8 cellular contexts compared by ENCODE assay signal in the genomic region with DNA sequence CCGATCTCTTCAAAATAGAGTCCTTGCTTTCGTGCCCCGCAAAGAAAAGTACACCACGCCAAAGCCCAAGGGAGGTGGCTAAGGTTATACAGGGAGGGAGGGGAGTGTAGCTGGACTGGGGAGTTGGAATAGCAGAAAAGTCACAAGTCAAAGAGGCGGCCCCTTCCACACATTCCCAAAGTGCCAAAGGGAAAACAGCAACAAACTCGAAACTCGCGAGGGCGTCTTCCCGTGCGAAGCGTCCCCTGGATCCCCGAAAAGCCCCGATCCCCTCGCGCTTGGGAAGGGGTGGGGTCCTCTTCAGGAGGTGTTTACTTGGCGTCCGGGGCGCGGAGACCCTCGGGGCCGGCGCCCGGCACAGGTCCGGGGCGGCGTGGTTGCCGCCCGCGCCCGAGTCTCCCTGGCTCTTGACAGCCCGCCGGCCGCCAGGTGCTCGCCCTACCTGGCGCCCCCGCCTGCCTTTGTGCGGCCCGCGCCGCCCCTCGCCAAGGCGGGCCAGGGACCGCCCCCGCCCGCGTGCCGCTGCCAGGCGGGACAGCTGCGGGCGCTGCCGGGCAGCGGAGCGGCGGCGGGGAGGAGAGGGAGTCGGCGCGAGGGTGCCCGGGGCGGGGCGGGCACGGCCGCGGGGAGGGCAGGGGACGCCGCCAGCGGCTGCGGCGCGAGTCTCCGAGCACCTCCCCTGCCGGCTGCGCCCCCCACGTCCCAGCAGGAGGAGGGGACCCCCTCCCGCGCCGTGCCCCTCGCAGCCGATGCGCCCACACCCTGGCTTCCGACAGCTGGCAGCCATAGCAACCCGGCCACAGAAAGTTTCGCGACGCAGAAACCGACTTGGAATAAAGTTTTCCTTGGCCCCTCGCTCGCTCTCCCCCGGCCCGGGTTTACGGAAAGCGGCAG. TPM values are rescaled to one million over a fixed set of nuclear protein-coding genes. Genes with fewer than 3 reads are reported as not detected.
DNase-seq lines count a peak whose midpoint lies in the region; ATAC-seq and TF ChIP-seq lines count a peak whose summit lies in the region.

No MANE protein-coding gene starts in this region.

- H3K4me1 Mint-ChIP-seq in CD4-positive, CD25-positive, alpha-beta regulatory T cell: peaks cover 5 to 21% (median 14%) of the 10 kb centered on the region in 4 donors
- H3K4me1 Mint-ChIP-seq in progenitor cell of endocrine pancreas (ENCODE audit: low read depth): peaks cover 16% of the 10 kb centered on the region

- no peaks in the 10 kb centered on the region for H3K36me3 ChIP-seq in CD4-positive, CD25-positive, alpha-beta regulatory T cell (ENCODE audit: control insufficient read depth, insufficient read depth, low read length)

- TF ChIP-seq RAD21 in Ishikawa (IDR thresholded peaks at IDR 0.05; ENCODE audit: low read depth): no peak

- H3K27me3 ChIP-seq in CD4-positive, CD25-positive, alpha-beta regulatory T cell (ENCODE audit: control insufficient read depth, insufficient read depth, low read length): peaks cover 24% of the 10 kb centered on the region

- peaks cover 0 to 2% (median 0%) of the 10 kb centered on the region in 7 donors for H3K9me3 Mint-ChIP-seq in CD4-positive, CD25-positive, alpha-beta regulatory T cell
- H3K9me3 Mint-ChIP-seq in activated naive CD4-positive, alpha-beta T cell treated with anti-CD3 and anti-CD28 coated beads, Interleukin-2, amount 50 U/mL, for 72 hours: no peaks in the 10 kb centered on the region
- no peaks in the 10 kb centered on the region for H3K9me3 Mint-ChIP-seq in progenitor cell of endocrine pancreas (ENCODE audit: low read depth)

- peak overlapping the region; percentile 68 to 93 (median 90) for H3K4me3 Mint-ChIP-seq in CD4-positive, CD25-positive, alpha-beta regulatory T cell
- H3K4me3 Mint-ChIP-seq in progenitor cell of endocrine pancreas (ENCODE audit: low read depth): peak overlapping the region; percentile 95

- peaks cover 64% of the 10 kb centered on the region for H3K27me3 Mint-ChIP-seq in CD4-positive, CD25-positive, alpha-beta regulatory T cell
- peaks cover 8% of the 10 kb centered on the region for H3K27me3 Mint-ChIP-seq in progenitor cell of endocrine pancreas

- H3K27ac Mint-ChIP-seq in CD4-positive, CD25-positive, alpha-beta regulatory T cell: peak overlapping the region in 1 of 3 donors; percentile 83
- H3K27ac Mint-ChIP-seq in activated naive CD4-positive, alpha-beta T cell treated with anti-CD3 and anti-CD28 coated beads, Interleukin-2, amount 50 U/mL, for 72 hours: peak overlapping the region in 1 of 2 donors; percentile 86
- peak overlapping the region; percentile 98 for H3K27ac Mint-ChIP-seq in progenitor cell of endocrine pancreas

- peaks cover 21% of the 10 kb centered on the region for H3K4me1 ChIP-seq in CD4-positive, CD25-positive, alpha-beta regulatory T cell (ENCODE audit: control insufficient read depth, insufficient read depth, low read length, poor library complexity, severe bottlenecking)

- intact Hi-C loops in left ventricle myocardium superior (cut with micrococcal nuclease): no loop called here

- H3K36me3 Mint-ChIP-seq in CD4-positive, CD25-positive, alpha-beta regulatory T cell: no peaks in the 10 kb centered on the region
- peaks cover 15 to 18% of the 10 kb centered on the region in 2 donors for H3K36me3 Mint-ChIP-seq in activated naive CD4-positive, alpha-beta T cell treated with anti-CD3 and anti-CD28 coated beads, Interleukin-2, amount 50 U/mL, for 72 hours
- H3K36me3 Mint-ChIP-seq in progenitor cell of endocrine pancreas (ENCODE audit: insufficient read depth): no peaks in the 10 kb centered on the region

- no peak for TF ChIP-seq CTCF in progenitor cell of endocrine pancreas (IDR thresholded peaks at IDR 0.05; ENCODE audit: unreplicated experiment)

- no peak for TF ChIP-seq EP300 in Ishikawa (IDR thresholded peaks at IDR 0.05; ENCODE audit: borderline replicate concordance)

- ATAC-seq in CD4-positive, CD25-positive, alpha-beta regulatory T cell (ENCODE audit: low read depth in 2 of 2): peak; percentile 25 to 35
- peak; percentile 23 for ATAC-seq in GM19372 (IDR thresholded peaks at IDR 0.05; ENCODE audit: low read depth, unreplicated experiment)
- ATAC-seq in activated naive CD4-positive, alpha-beta T cell treated with anti-CD3 and anti-CD28 coated beads, Interleukin-2, amount 50 U/mL, for 72 hours: peak; percentile 38 to 42
- peak; percentile 68 for ATAC-seq in left ventricle myocardium superior

- no peak for DNase-seq in CD4-positive, CD25-positive, alpha-beta regulatory T cell
- DNase-seq in activated naive CD4-positive, alpha-beta T cell treated with anti-CD3 and anti-CD28 coated beads, Interleukin-2, amount 50 U/mL, for 72 hours (ENCODE audit: low spot score in 2 of 2): peak in 1 of 2 donors; percentile 21
- DNase-seq in left ventricle myocardium superior: peak; percentile 60
- peak; percentile 46 for DNase-seq in progenitor cell of endocrine pancreas (ENCODE audit: low spot score, unreplicated experiment)
- DNase-seq in NCI-H1048 (lab: John Stamatoyannopoulos, UW): no peak
- DNase-seq in dedifferentiated amniotic fluid mesenchymal stem cell (ENCODE audit: extremely low spot score): no peak

- no peaks in the 10 kb centered on the region for H3K9me3 ChIP-seq in CD4-positive, CD25-positive, alpha-beta regulatory T cell (ENCODE audit: control insufficient read depth in 2 of 2, low read length in 2 of 2)

- H3K4me3 ChIP-seq in CD4-positive, CD25-positive, alpha-beta regulatory T cell (ENCODE audit: low read depth, low read length): peak overlapping the region; percentile 40

- H3K27ac ChIP-seq in CD4-positive, CD25-positive, alpha-beta regulatory T cell (ENCODE audit: insufficient read depth, low read length, poor library complexity, severe bottlenecking): no peak overlapping the region

TF ChIP-seq in Ishikawa, 13 proteins besides CTCF, POLR2A, EP300 and RAD21:
- TF ChIP-seq FOXM1 (IDR thresholded peaks at IDR 0.05; ENCODE audit: borderline replicate concordance, low read depth) (no peak), TAF1 (IDR thresholded peaks at IDR 0.05; ENCODE audit: low read depth) (no peak), CEBPB (IDR thresholded peaks at IDR 0.05) (no peak), EGR1 (IDR thresholded peaks at IDR 0.05) (peak; percentile 32; the same call in 1 of the 2 replicates), CREB1 (IDR thresholded peaks at IDR 0.05; ENCODE audit: low read depth) (no peak), YY1 (IDR thresholded peaks at IDR 0.05; ENCODE audit: low read depth) (peak; percentile 62; the same call in 1 of the 2 replicates), ZBTB7A (IDR thresholded peaks at IDR 0.05; ENCODE audit: low read depth) (peak; percentile 96)
- TF ChIP-seq, protein P1, sequence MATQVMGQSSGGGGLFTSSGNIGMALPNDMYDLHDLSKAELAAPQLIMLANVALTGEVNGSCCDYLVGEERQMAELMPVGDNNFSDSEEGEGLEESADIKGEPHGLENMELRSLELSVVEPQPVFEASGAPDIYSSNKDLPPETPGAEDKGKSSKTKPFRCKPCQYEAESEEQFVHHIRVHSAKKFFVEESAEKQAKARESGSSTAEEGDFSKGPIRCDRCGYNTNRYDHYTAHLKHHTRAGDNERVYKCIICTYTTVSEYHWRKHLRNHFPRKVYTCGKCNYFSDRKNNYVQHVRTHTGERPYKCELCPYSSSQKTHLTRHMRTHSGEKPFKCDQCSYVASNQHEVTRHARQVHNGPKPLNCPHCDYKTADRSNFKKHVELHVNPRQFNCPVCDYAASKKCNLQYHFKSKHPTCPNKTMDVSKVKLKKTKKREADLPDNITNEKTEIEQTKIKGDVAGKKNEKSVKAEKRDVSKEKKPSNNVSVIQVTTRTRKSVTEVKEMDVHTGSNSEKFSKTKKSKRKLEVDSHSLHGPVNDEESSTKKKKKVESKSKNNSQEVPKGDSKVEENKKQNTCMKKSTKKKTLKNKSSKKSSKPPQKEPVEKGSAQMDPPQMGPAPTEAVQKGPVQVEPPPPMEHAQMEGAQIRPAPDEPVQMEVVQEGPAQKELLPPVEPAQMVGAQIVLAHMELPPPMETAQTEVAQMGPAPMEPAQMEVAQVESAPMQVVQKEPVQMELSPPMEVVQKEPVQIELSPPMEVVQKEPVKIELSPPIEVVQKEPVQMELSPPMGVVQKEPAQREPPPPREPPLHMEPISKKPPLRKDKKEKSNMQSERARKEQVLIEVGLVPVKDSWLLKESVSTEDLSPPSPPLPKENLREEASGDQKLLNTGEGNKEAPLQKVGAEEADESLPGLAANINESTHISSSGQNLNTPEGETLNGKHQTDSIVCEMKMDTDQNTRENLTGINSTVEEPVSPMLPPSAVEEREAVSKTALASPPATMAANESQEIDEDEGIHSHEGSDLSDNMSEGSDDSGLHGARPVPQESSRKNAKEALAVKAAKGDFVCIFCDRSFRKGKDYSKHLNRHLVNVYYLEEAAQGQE (IDR thresholded peaks at IDR 0.05; ENCODE audit: low read depth): no peak
- TF ChIP-seq, protein P2, sequence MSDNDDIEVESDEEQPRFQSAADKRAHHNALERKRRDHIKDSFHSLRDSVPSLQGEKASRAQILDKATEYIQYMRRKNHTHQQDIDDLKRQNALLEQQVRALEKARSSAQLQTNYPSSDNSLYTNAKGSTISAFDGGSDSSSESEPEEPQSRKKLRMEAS (IDR thresholded peaks at IDR 0.05): peak; percentile 26; the same call in 1 of the 2 replicates
- TF ChIP-seq, protein P3, sequence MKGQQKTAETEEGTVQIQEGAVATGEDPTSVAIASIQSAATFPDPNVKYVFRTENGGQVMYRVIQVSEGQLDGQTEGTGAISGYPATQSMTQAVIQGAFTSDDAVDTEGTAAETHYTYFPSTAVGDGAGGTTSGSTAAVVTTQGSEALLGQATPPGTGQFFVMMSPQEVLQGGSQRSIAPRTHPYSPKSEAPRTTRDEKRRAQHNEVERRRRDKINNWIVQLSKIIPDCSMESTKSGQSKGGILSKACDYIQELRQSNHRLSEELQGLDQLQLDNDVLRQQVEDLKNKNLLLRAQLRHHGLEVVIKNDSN (IDR thresholded peaks at IDR 0.05): no peak

RNA-seq across cellular contexts. Expression of a gene that starts 1.0 kb away (rescaled TPM):
- 1.5 TPM for total RNA-seq in CD4-positive, CD25-positive, alpha-beta regulatory T cell
- 1 to 10 TPM in 1 of 4 donors, under 1 TPM in 3; 0.14 to 1.6 (median 0.45) TPM for polyA plus RNA-seq in CD4-positive, CD25-positive, alpha-beta regulatory T cell
- 10 to 100 TPM in 1 of 2 donors, 1 to 10 TPM in 1; 2.1 to 42.0 TPM for total RNA-seq in activated naive CD4-positive, alpha-beta T cell treated with anti-CD3 and anti-CD28 coated beads, Interleukin-2, amount 50 U/mL, for 72 hours
- total RNA-seq in left ventricle myocardium superior (36.4 TPM), progenitor cell of endocrine pancreas (40.4 and 42.3 TPM in 2 replicates)

Comparison
In these comparisons a context has a peak if more than half of its experiments do, and no peak if none do; other contexts are left out.
1. DNase-seq: peak in left ventricle myocardium superior (single experiment) and progenitor cell of endocrine pancreas (single experiment); none in CD4-positive, CD25-positive, alpha-beta regulatory T cell (0 of 3), NCI-H1048 (single experiment) and dedifferentiated amniotic fluid mesenchymal stem cell (single experiment).
2. Peak in every context shown above with its lines, with median percentiles within 50 percentile points of each other: ATAC-seq.